Comparison of ENCODE assay signal across 31 cellular contexts in the genomic region with DNA sequence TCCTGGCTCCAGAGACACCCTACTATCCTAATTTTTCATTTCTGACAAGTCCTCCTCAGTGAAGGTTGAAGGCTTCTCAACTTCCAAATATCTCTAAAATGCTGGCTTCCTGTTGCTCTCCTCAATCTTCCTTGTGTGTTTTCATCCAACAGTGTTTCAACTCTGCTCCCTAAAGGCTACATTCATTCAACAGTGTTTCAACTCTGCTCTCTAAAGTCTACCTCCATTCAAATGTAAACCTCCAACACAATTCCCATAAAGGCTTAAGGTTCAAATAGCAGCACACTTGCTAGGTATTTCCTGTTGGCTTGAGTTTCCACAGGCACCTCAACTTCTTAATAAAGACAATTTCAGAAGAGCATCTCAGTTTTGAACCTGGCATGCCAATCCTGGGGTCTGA.
"Had no signal": no experiment of that assay in that cellular context is flagged by ENCODE, and none has a peak within 500 bp of the region (broad histone marks: within the 10 kb centered on the region; RNA-seq: fewer than 3 reads in every experiment).

No MANE protein-coding gene starts in this region.

- ATAC-seq: left cardiac atrium; left lobe of liver; left ventricle myocardium superior; lower lobe of right lung; natural killer cell; pancreas; right cardiac atrium; sciatic nerve; stimulated activated naive B cell treated with anti-CD40 and anti-IgM and Interleukin-4, amounts not matched to agents 10 μg/mL and 1 μg/mL and 100 μg/mL, for 72 hours; stimulated activated naive CD8-positive, alpha-beta T cell treated with anti-CD3 and anti-CD28 coated beads, Interleukin-15, Interleukin-2, amounts not matched to agents 100 U/mL and 50 U/mL, for 24 hours had no signal

- H3K36me3 Mint-ChIP-seq: mesothelial cell of epicardium; naive B cell; natural killer cell; stimulated activated naive B cell treated with anti-CD40 and anti-IgM and Interleukin-4, amounts not matched to agents 10 μg/mL and 1 μg/mL and 100 μg/mL, for 72 hours had no signal

- H3K4me1 Mint-ChIP-seq: naive B cell; natural killer cell; stimulated activated naive B cell treated with anti-CD40 and anti-IgM and Interleukin-4, amounts not matched to agents 10 μg/mL and 1 μg/mL and 100 μg/mL, for 72 hours had no signal

- H3K27ac ChIP-seq: lower lobe of right lung, pancreas, prostate gland, skin epidermis, stomach, testis, thyroid gland, transverse colon, upper lobe of left lung, vagina had no signal

- H3K4me1 ChIP-seq: lower lobe of right lung, pancreas, prostate gland, stomach, thyroid gland, transverse colon, upper lobe of left lung, vagina had no signal

- H3K9me3 ChIP-seq: lower lobe of right lung, pancreas, prostate gland, stomach, testis, thyroid gland, transverse colon, upper lobe of left lung, vagina had no signal

- H3K9me3 Mint-ChIP-seq: mesothelial cell of epicardium; naive B cell; natural killer cell; stimulated activated naive B cell treated with anti-CD40 and anti-IgM and Interleukin-4, amounts not matched to agents 10 μg/mL and 1 μg/mL and 100 μg/mL, for 72 hours had no signal

- H3K27me3 ChIP-seq: pancreas, stomach, testis, thyroid gland, transverse colon, upper lobe of left lung, vagina had no signal

- H3K27ac Mint-ChIP-seq: mesothelial cell of epicardium; naive B cell; natural killer cell; stimulated activated naive B cell treated with anti-CD40 and anti-IgM and Interleukin-4, amounts not matched to agents 10 μg/mL and 1 μg/mL and 100 μg/mL, for 72 hours had no signal

- H3K4me3 ChIP-seq: lower lobe of right lung, pancreas, prostate gland, skin epidermis, stomach, testis, thyroid gland, transverse colon, upper lobe of left lung, vagina had no signal

- H3K36me3 ChIP-seq: lower lobe of right lung, pancreas, prostate gland, stomach, thyroid gland, transverse colon, upper lobe of left lung, vagina had no signal

- DNase-seq: hypothalamus; kidney glomerular epithelial cell; left cardiac atrium; left ventricle myocardium superior; lower lobe of right lung; mammary epithelial cell; mesenchymal stem cell; naive B cell; natural killer cell; nucleus accumbens; pancreas; posterior cingulate gyrus; retina; right cardiac atrium; stimulated activated CD4-positive, alpha-beta T cell treated with anti-CD3 and anti-CD28 coated beads, Interleukin-12 subunit alpha, Interleukin-12 subunit beta, amount 100 ng/mL, for 4 hours; stimulated activated CD4-positive, alpha-beta T cell treated with anti-CD3 and anti-CD28 coated beads, Interleukin-15, amount 100 ng/mL, for 24 hours; stimulated activated CD4-positive, alpha-beta T cell treated with anti-CD3 and anti-CD28 coated beads, Interleukin-2, amount 100 ng/mL, for 24 hours; stimulated activated CD4-positive, alpha-beta T cell treated with anti-CD3 and anti-CD28 coated beads, Interleukin-4, amount 100 ng/mL, for 1 hour; stimulated activated naive B cell treated with anti-CD40 and anti-IgM and Interleukin-4, amounts not matched to agents 10 μg/mL and 1 μg/mL and 100 μg/mL, for 72 hours; stimulated activated naive CD8-positive, alpha-beta T cell treated with anti-CD3 and anti-CD28 coated beads, Interleukin-15, Interleukin-2, amounts not matched to agents 100 U/mL and 50 U/mL, for 24 hours; stomach; testis; thyroid gland; transverse colon; upper lobe of left lung had no signal

- H3K4me3 Mint-ChIP-seq: mesothelial cell of epicardium; naive B cell; natural killer cell; stimulated activated naive B cell treated with anti-CD40 and anti-IgM and Interleukin-4, amounts not matched to agents 10 μg/mL and 1 μg/mL and 100 μg/mL, for 72 hours had no signal
